ENCODE assay signal across 12 cellular contexts in the genomic region with DNA sequence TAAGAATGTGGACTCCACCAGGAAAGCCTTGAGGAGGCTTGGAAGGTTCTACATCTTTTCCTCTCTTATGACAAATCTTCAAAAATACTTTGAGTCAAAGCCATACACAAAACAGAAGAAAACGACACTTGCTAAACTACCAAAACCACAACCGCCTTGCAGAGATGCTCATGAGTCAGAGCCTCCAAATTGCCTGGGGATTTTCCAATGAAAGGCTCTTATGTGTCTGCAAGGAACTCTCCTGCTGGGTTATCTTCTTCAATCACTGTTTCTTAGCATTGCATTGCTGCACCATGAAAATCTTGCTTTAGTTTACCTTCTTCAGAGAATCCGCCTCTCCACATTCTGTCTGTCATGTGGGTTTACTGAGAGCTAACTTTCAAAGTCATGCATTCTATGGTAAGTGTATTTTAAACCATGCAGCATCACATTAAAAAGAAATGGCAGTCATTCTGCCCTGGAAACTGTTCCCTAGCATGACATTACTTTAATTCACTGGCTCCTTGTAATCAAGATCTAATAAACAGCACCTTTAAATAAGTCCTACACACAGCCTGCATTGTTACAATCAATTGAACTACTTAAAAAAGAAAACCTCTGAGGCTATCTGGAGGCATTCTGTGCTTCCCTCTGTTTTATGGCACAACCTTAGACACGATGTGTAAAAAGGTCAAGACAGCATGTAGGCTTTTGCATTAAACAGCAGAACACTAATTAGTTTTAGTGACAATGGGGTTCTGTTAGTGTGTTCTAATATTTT.
A peak's percentile ranks its signal among the peaks of the same experiment; 100 is the strongest.
DNase-seq lines count a peak whose midpoint lies in the region; ATAC-seq and TF ChIP-seq lines count a peak whose summit lies in the region.
"Had no signal": no experiment of that assay in that cellular context is flagged by ENCODE, and none has a peak within 500 bp of the region (broad histone marks: within the 10 kb centered on the region; RNA-seq: fewer than 3 reads in every experiment).

No MANE protein-coding gene starts in this region.

- H3K27ac Mint-ChIP-seq in MCF 10A (ENCODE audit: low read depth, unreplicated experiment) = no peak overlapping the region
- H3K27ac Mint-ChIP-seq in stimulated activated effector memory CD8-positive, alpha-beta T cell treated with anti-CD3 and anti-CD28 coated beads, Interleukin-12 subunit alpha, Interleukin-12 subunit beta, amount 100 ng/mL, for 72 hours = no peak overlapping the region

- CTCF ChIA-PET in MCF 10A (lab: Yijun Ruan, JAX) = interaction anchor here (1.1 kb wide), 1 partner anchor 37 kb away, joined by 3 read pairs; no protein-coding TSS in a partner anchor

- no peaks in the 10 kb centered on the region for H3K9me3 Mint-ChIP-seq in MCF 10A (ENCODE audit: unreplicated experiment)
- no peaks in the 10 kb centered on the region for H3K9me3 Mint-ChIP-seq in stimulated activated effector memory CD8-positive, alpha-beta T cell treated with anti-CD3 and anti-CD28 coated beads, Interleukin-12 subunit alpha, Interleukin-12 subunit beta, amount 100 ng/mL, for 72 hours

- BruUV-seq in MCF 10A (replicated peaks; lab: Mats Ljungman, UMichigan) = no TSS peak

- H3K4me3 ChIP-seq in breast epithelium (no peak overlapping the region), choroid plexus epithelial cell (ENCODE audit: low read depth, low read length) (no peak overlapping the region)
- H3K4me3 ChIP-seq: dorsolateral prefrontal cortex, sigmoid colon, suprapubic skin had no signal

- DNase-seq in MCF 10A (ENCODE audit: unreplicated experiment) = peak; percentile 72
- DNase-seq in breast epithelium (ENCODE audit: low spot score in 2 of 2) = no peak
- DNase-seq in M059J (ENCODE audit: low read depth) = peak; percentile 92
- DNase-seq in choroid plexus epithelial cell (ENCODE audit: low read depth) = peak; percentile 92
- no peak for DNase-seq in stimulated activated effector memory CD8-positive, alpha-beta T cell treated with anti-CD3 and anti-CD28 coated beads, Interleukin-12 subunit alpha, Interleukin-12 subunit beta, amount 100 ng/mL, for 72 hours (ENCODE audit: low spot score in 2 of 2)
- DNase-seq in OCI-M2 (lab: John Stamatoyannopoulos, UW; ENCODE audit: unreplicated experiment) = no peak
- no peak for DNase-seq in DMS153 treated with DMSO at 0.1 percent for 48 hours (lab: John Stamatoyannopoulos, UW; ENCODE audit: unreplicated experiment)
- DNase-seq: C1 segment of cervical spinal cord, dorsolateral prefrontal cortex, sigmoid colon had no signal

- no peaks in the 10 kb centered on the region for H3K36me3 ChIP-seq in breast epithelium
- H3K36me3 ChIP-seq: sigmoid colon, suprapubic skin had no signal

- intact Hi-C loops in MCF 10A (cut with micrococcal nuclease) = no loop called here
- intact Hi-C loops in breast epithelium (cut with DNase I; ENCODE audit: low total_unique reads) = no loop called here

- TF ChIP-seq CTCF in MCF 10A (IDR thresholded peaks at IDR 0.05; ENCODE audit: unreplicated experiment) (no peak), breast epithelium (IDR thresholded peaks at IDR 0.05) (no peak), choroid plexus epithelial cell (conservative IDR thresholded peaks at IDR 0.05; ENCODE audit: low read depth, low read length) (no peak)

- no peaks in the 10 kb centered on the region for H3K9me3 ChIP-seq in breast epithelium
- H3K9me3 ChIP-seq: suprapubic skin had no signal

- TF ChIP-seq POLR2A in breast epithelium (IDR thresholded peaks at IDR 0.05) = no peak

- H3K36me3 Mint-ChIP-seq in MCF 10A (ENCODE audit: insufficient read depth, unreplicated experiment) = no peaks in the 10 kb centered on the region
- no peaks in the 10 kb centered on the region for H3K36me3 Mint-ChIP-seq in stimulated activated effector memory CD8-positive, alpha-beta T cell treated with anti-CD3 and anti-CD28 coated beads, Interleukin-12 subunit alpha, Interleukin-12 subunit beta, amount 100 ng/mL, for 72 hours

- peaks cover 0 to 5% of the 10 kb centered on the region in 2 donors for H3K27me3 ChIP-seq in breast epithelium
- H3K27me3 ChIP-seq: sigmoid colon had no signal

- no peak overlapping the region for H3K27ac ChIP-seq in breast epithelium
- H3K27ac ChIP-seq: sigmoid colon, suprapubic skin had no signal

- H3K27me3 Mint-ChIP-seq in MCF 10A (ENCODE audit: insufficient read depth, unreplicated experiment) = peaks cover 50% of the 10 kb centered on the region

- H3K4me1 ChIP-seq in breast epithelium = no peaks in the 10 kb centered on the region
- H3K4me1 ChIP-seq: sigmoid colon, suprapubic skin had no signal

- POLR2A ChIA-PET in MCF 10A (lab: Yijun Ruan, JAX) = no interaction called here

- H3K4me1 Mint-ChIP-seq in MCF 10A (ENCODE audit: insufficient read depth, unreplicated experiment) = peaks cover 8% of the 10 kb centered on the region
- H3K4me1 Mint-ChIP-seq in stimulated activated effector memory CD8-positive, alpha-beta T cell treated with anti-CD3 and anti-CD28 coated beads, Interleukin-12 subunit alpha, Interleukin-12 subunit beta, amount 100 ng/mL, for 72 hours = no peaks in the 10 kb centered on the region

- no peak overlapping the region for H3K4me3 Mint-ChIP-seq in MCF 10A (ENCODE audit: unreplicated experiment)
- no peak overlapping the region for H3K4me3 Mint-ChIP-seq in stimulated activated effector memory CD8-positive, alpha-beta T cell treated with anti-CD3 and anti-CD28 coated beads, Interleukin-12 subunit alpha, Interleukin-12 subunit beta, amount 100 ng/mL, for 72 hours

- ATAC-seq in stimulated activated effector memory CD8-positive, alpha-beta T cell treated with anti-CD3 and anti-CD28 coated beads, Interleukin-12 subunit alpha, Interleukin-12 subunit beta, amount 100 ng/mL, for 72 hours = peak; percentile 50
- ATAC-seq in HG03469 (IDR thresholded peaks at IDR 0.05; ENCODE audit: unreplicated experiment) = no peak

Comparison
In these comparisons a context has a peak if more than half of its experiments do, and no peak if none do; other contexts are left out.
1. DNase-seq: peak in MCF 10A (single experiment), M059J (single experiment) and choroid plexus epithelial cell (single experiment); none in breast epithelium (0 of 2), stimulated activated effector memory CD8-positive, alpha-beta T cell treated with anti-CD3 and anti-CD28 coated beads, Interleukin-12 subunit alpha, Interleukin-12 subunit beta, amount 100 ng/mL, for 72 hours (0 of 2), OCI-M2 (single experiment) and DMS153 treated with DMSO at 0.1 percent for 48 hours (single experiment).